In genomic region chr3:59143447-59143846, GRCh38 we compare ENCODE assay signal across 1 cellular context.
TF ChIP-seq lines count a peak whose summit lies in the region.

No MANE protein-coding gene starts in this region.

TF ChIP-seq in GM23338, 12 proteins besides CTCF, POLR2A, EP300 and RAD21 (continued from another document):
- TF ChIP-seq, protein P1, sequence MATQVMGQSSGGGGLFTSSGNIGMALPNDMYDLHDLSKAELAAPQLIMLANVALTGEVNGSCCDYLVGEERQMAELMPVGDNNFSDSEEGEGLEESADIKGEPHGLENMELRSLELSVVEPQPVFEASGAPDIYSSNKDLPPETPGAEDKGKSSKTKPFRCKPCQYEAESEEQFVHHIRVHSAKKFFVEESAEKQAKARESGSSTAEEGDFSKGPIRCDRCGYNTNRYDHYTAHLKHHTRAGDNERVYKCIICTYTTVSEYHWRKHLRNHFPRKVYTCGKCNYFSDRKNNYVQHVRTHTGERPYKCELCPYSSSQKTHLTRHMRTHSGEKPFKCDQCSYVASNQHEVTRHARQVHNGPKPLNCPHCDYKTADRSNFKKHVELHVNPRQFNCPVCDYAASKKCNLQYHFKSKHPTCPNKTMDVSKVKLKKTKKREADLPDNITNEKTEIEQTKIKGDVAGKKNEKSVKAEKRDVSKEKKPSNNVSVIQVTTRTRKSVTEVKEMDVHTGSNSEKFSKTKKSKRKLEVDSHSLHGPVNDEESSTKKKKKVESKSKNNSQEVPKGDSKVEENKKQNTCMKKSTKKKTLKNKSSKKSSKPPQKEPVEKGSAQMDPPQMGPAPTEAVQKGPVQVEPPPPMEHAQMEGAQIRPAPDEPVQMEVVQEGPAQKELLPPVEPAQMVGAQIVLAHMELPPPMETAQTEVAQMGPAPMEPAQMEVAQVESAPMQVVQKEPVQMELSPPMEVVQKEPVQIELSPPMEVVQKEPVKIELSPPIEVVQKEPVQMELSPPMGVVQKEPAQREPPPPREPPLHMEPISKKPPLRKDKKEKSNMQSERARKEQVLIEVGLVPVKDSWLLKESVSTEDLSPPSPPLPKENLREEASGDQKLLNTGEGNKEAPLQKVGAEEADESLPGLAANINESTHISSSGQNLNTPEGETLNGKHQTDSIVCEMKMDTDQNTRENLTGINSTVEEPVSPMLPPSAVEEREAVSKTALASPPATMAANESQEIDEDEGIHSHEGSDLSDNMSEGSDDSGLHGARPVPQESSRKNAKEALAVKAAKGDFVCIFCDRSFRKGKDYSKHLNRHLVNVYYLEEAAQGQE (IDR thresholded peaks at IDR 0.05; ENCODE audit: unreplicated experiment), result no peak
- TF ChIP-seq ZNF114 (CRISPR knock-in tag; IDR thresholded peaks at IDR 0.05), result no peak
- TF ChIP-seq NANOG (IDR thresholded peaks at IDR 0.05; ENCODE audit: borderline replicate concordance), result no peak
- TF ChIP-seq CREB1 (CRISPR knock-in tag; IDR thresholded peaks at IDR 0.05; ENCODE audit: low read depth), result no peak
